Comparison of ENCODE assay signal across 28 cellular contexts in the genomic region with DNA sequence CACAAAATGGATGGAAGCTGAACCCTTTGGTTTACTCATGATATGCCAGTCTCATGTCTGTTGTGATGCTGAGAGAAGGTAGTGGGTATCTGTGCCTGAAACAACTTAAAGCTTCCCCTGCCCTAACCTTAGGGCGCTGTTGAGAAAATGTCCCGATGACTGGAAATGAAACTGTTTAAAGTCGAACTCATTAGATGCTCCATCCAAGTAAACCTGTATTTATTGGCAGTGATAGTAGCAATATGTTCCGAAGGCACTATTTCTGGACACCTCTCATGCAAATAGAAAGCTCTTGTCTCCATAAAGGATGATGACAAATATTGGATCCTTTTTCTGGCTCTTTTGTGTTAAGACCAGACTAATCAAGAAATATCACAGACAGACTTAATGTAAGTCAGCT.
"Had no signal": no experiment of that assay in that cellular context is flagged by ENCODE, and none has a peak within 500 bp of the region (broad histone marks: within the 10 kb centered on the region; RNA-seq: fewer than 3 reads in every experiment).

No MANE protein-coding gene starts in this region.

- ATAC-seq: pancreas; right cardiac atrium; sciatic nerve; stimulated activated naive B cell treated with anti-CD40 and anti-IgM and Interleukin-4, amounts not matched to agents 10 μg/mL and 1 μg/mL and 100 μg/mL, for 72 hours; stimulated activated naive CD8-positive, alpha-beta T cell treated with anti-CD3 and anti-CD28 coated beads, Interleukin-15, Interleukin-2, amounts not matched to agents 100 U/mL and 50 U/mL, for 24 hours had no signal

- H3K4me3 Mint-ChIP-seq: mesothelial cell of epicardium; naive B cell; nephron; neural crest cell; stimulated activated naive B cell treated with anti-CD40 and anti-IgM and Interleukin-4, amounts not matched to agents 10 μg/mL and 1 μg/mL and 100 μg/mL, for 72 hours had no signal

- H3K4me1 ChIP-seq: pancreas, prostate gland, transverse colon, upper lobe of left lung, vagina had no signal

- H3K36me3 Mint-ChIP-seq: naive B cell; stimulated activated naive B cell treated with anti-CD40 and anti-IgM and Interleukin-4, amounts not matched to agents 10 μg/mL and 1 μg/mL and 100 μg/mL, for 72 hours had no signal

- H3K4me3 ChIP-seq: left ventricle myocardium inferior, lung, pancreas, prostate gland, skin epidermis, stomach, testis, thyroid gland, transverse colon, upper lobe of left lung, vagina had no signal

- H3K27ac ChIP-seq: left ventricle myocardium inferior, pancreas, prostate gland, skin epidermis, stomach, testis, thyroid gland, transverse colon, upper lobe of left lung, vagina had no signal

- H3K27me3 ChIP-seq: testis, thyroid gland, transverse colon, upper lobe of left lung, vagina had no signal

- DNase-seq: islet precursor cell; left ventricle myocardium inferior; mesendoderm; naive B cell; nucleus accumbens; pancreas; posterior cingulate gyrus; retina; right cardiac atrium; stimulated activated CD4-positive, alpha-beta T cell treated with anti-CD3 and anti-CD28 coated beads, Interleukin-12 subunit alpha, Interleukin-12 subunit beta, amount 100 ng/mL, for 4 hours; stimulated activated CD4-positive, alpha-beta T cell treated with anti-CD3 and anti-CD28 coated beads, Interleukin-15, amount 100 ng/mL, for 24 hours; stimulated activated CD4-positive, alpha-beta T cell treated with anti-CD3 and anti-CD28 coated beads, Interleukin-2, amount 100 ng/mL, for 24 hours; stimulated activated CD4-positive, alpha-beta T cell treated with anti-CD3 and anti-CD28 coated beads, Interleukin-4, amount 100 ng/mL, for 1 hour; stimulated activated naive B cell treated with anti-CD40 and anti-IgM and Interleukin-4, amounts not matched to agents 10 μg/mL and 1 μg/mL and 100 μg/mL, for 72 hours; stimulated activated naive CD8-positive, alpha-beta T cell treated with anti-CD3 and anti-CD28 coated beads, Interleukin-15, Interleukin-2, amounts not matched to agents 100 U/mL and 50 U/mL, for 24 hours; stomach; testis; thyroid gland; transverse colon; upper lobe of left lung had no signal

- FAIRE-seq: pancreas had no signal

- H3K9me3 ChIP-seq: pancreas, prostate gland, stomach, testis, thyroid gland, transverse colon, upper lobe of left lung, vagina had no signal

- H3K36me3 ChIP-seq: left ventricle myocardium inferior, pancreas, prostate gland, stomach, thyroid gland, transverse colon, upper lobe of left lung, vagina had no signal
